15 cellular contexts compared by ENCODE assay signal in the genomic region with DNA sequence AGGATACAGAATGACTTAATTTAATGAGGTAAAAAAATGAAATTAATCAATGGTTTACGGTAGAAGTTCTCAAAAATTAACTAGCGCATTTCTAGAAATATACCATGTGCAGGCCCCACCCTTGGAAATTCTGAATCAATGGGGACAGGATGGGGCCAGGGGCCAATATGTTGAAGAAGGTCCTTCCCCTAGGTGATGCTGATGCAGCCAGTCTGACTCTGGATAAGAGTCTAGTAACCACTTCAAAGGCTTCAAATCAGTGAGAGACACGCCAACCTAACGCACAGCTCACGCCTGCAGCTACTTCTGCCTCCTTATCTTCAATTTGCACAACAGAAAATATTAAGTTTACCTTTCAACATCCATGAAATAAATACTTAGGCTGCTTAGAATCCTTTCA. TPM values are rescaled to one million over a fixed set of nuclear protein-coding genes. Genes with fewer than 3 reads are reported as not detected.
A peak's percentile ranks its signal among the peaks of the same experiment; 100 is the strongest.
DNase-seq lines count a peak whose midpoint lies in the region; ATAC-seq and TF ChIP-seq lines count a peak whose summit lies in the region.
"Had no signal": no experiment of that assay in that cellular context is flagged by ENCODE, and none has a peak within 500 bp of the region (broad histone marks: within the 10 kb centered on the region; RNA-seq: fewer than 3 reads in every experiment).

No MANE protein-coding gene starts in this region.

- H3K4me3 Mint-ChIP-seq in natural killer cell treated with Interleukin-12 subunit alpha and Interleukin-12 subunit beta and Interleukin-15 and Interleukin-18, amount 100 ng/mL, for 72 hours, result no peak overlapping the region
- H3K4me3 Mint-ChIP-seq in natural killer cell, result no peak overlapping the region
- H3K4me3 Mint-ChIP-seq in activated T-helper 17 cell treated with anti-CD3 and anti-CD28 coated beads, Interleukin-2, amount 50 U/mL, for 72 hours, result peak overlapping the region; percentile 52
- peak overlapping the region; percentile 47 for H3K4me3 Mint-ChIP-seq in stimulated activated naive CD8-positive, alpha-beta T cell treated with anti-CD3 and anti-CD28 coated beads, Interleukin-15, Interleukin-2, amounts not matched to agents 100 ng/mL and 50 ng/mL, for 24 hours

- no peak overlapping the region for H3K14ac ChIP-seq in neuronal stem cell (ENCODE audit: low read length)

- DNase-seq in natural killer cell treated with Interleukin-12 subunit alpha and Interleukin-12 subunit beta and Interleukin-15 and Interleukin-18, amount 100 ng/mL, for 72 hours (ENCODE audit: low spot score), result no peak
- DNase-seq in natural killer cell (no peak), neuronal stem cell (ENCODE audit: low spot score) (no peak), SJCRH30 (no peak), hippocampal formation (lab: John Stamatoyannopoulos, UW) (no peak), NCI-H1694 (lab: John Stamatoyannopoulos, UW) (no peak)
- DNase-seq: adrenal gland, COR-L47, GM23248, heart left ventricle, NCI-H1694 treated with DMSO at 0.1 percent for 48 hours had no signal

- no peak overlapping the region for H3K4ac ChIP-seq in neuronal stem cell (ENCODE audit: low read length)

- peaks cover 4% of the 10 kb centered on the region for H3K9me3 Mint-ChIP-seq in natural killer cell treated with Interleukin-12 subunit alpha and Interleukin-12 subunit beta and Interleukin-15 and Interleukin-18, amount 100 ng/mL, for 72 hours
- H3K9me3 Mint-ChIP-seq in natural killer cell, result no peaks in the 10 kb centered on the region
- no peaks in the 10 kb centered on the region for H3K9me3 Mint-ChIP-seq in activated T-helper 17 cell treated with anti-CD3 and anti-CD28 coated beads, Interleukin-2, amount 50 U/mL, for 72 hours
- H3K9me3 Mint-ChIP-seq in stimulated activated naive CD8-positive, alpha-beta T cell treated with anti-CD3 and anti-CD28 coated beads, Interleukin-15, Interleukin-2, amounts not matched to agents 100 ng/mL and 50 ng/mL, for 24 hours, result peaks cover 13% of the 10 kb centered on the region

- no peak overlapping the region for H2BK12ac ChIP-seq in neuronal stem cell (ENCODE audit: low read length)

- H2BK5ac ChIP-seq in neuronal stem cell (ENCODE audit: low read length), result no peak overlapping the region

- H3K18ac ChIP-seq in neuronal stem cell (ENCODE audit: low read length), result no peak overlapping the region

- H3K27me3 Mint-ChIP-seq in natural killer cell treated with Interleukin-12 subunit alpha and Interleukin-12 subunit beta and Interleukin-15 and Interleukin-18, amount 100 ng/mL, for 72 hours, result no peaks in the 10 kb centered on the region
- H3K27me3 Mint-ChIP-seq in natural killer cell (ENCODE audit: low read depth in 2 of 2), result no peaks in the 10 kb centered on the region
- no peaks in the 10 kb centered on the region for H3K27me3 Mint-ChIP-seq in activated T-helper 17 cell treated with anti-CD3 and anti-CD28 coated beads, Interleukin-2, amount 50 U/mL, for 72 hours
- H3K27me3 Mint-ChIP-seq in stimulated activated naive CD8-positive, alpha-beta T cell treated with anti-CD3 and anti-CD28 coated beads, Interleukin-15, Interleukin-2, amounts not matched to agents 100 ng/mL and 50 ng/mL, for 24 hours, result no peaks in the 10 kb centered on the region
- H3K27me3 Mint-ChIP-seq: progenitor cell of endocrine pancreas had no signal

- no peak overlapping the region for H3K27ac ChIP-seq in neuronal stem cell (replicated peaks; ENCODE audit: low read length)
- H3K27ac ChIP-seq in SJCRH30, result no peak overlapping the region

- peaks cover 18 to 21% of the 10 kb centered on the region in 2 donors for H3K4me1 Mint-ChIP-seq in natural killer cell treated with Interleukin-12 subunit alpha and Interleukin-12 subunit beta and Interleukin-15 and Interleukin-18, amount 100 ng/mL, for 72 hours (ENCODE audit: low read depth in 2 of 2)
- H3K4me1 Mint-ChIP-seq in natural killer cell, result peaks cover 4 to 6% of the 10 kb centered on the region in 2 donors
- H3K4me1 Mint-ChIP-seq in activated T-helper 17 cell treated with anti-CD3 and anti-CD28 coated beads, Interleukin-2, amount 50 U/mL, for 72 hours, result peaks cover 43% of the 10 kb centered on the region
- peaks cover 63% of the 10 kb centered on the region for H3K4me1 Mint-ChIP-seq in stimulated activated naive CD8-positive, alpha-beta T cell treated with anti-CD3 and anti-CD28 coated beads, Interleukin-15, Interleukin-2, amounts not matched to agents 100 ng/mL and 50 ng/mL, for 24 hours (ENCODE audit: low read depth)

- peaks cover 0 to 9% of the 10 kb centered on the region in 2 donors for H3K9me3 ChIP-seq in neuronal stem cell (replicated peaks in 1 of 2; ENCODE audit: control insufficient read depth in 2 of 2, insufficient read depth in 1 of 2, low read depth in 1 of 2, low read length in 2 of 2)
- no peaks in the 10 kb centered on the region for H3K9me3 ChIP-seq in SJCRH30 (replicated peaks)
- H3K9me3 ChIP-seq: heart left ventricle had no signal

- peaks cover 31% of the 10 kb centered on the region for H3K36me3 Mint-ChIP-seq in natural killer cell treated with Interleukin-12 subunit alpha and Interleukin-12 subunit beta and Interleukin-15 and Interleukin-18, amount 100 ng/mL, for 72 hours
- peaks cover 44% of the 10 kb centered on the region for H3K36me3 Mint-ChIP-seq in natural killer cell
- peaks cover 95% of the 10 kb centered on the region for H3K36me3 Mint-ChIP-seq in activated T-helper 17 cell treated with anti-CD3 and anti-CD28 coated beads, Interleukin-2, amount 50 U/mL, for 72 hours (ENCODE audit: low read depth)
- peaks cover 77% of the 10 kb centered on the region for H3K36me3 Mint-ChIP-seq in stimulated activated naive CD8-positive, alpha-beta T cell treated with anti-CD3 and anti-CD28 coated beads, Interleukin-15, Interleukin-2, amounts not matched to agents 100 ng/mL and 50 ng/mL, for 24 hours (ENCODE audit: low read depth)

- ATAC-seq in natural killer cell treated with Interleukin-12 subunit alpha and Interleukin-12 subunit beta and Interleukin-15 and Interleukin-18, amount 100 ng/mL, for 72 hours, result no peak
- ATAC-seq in natural killer cell, result no peak
- peak; percentile 88 for ATAC-seq in activated T-helper 17 cell treated with anti-CD3 and anti-CD28 coated beads, Interleukin-2, amount 50 U/mL, for 72 hours (replicated peaks)
- ATAC-seq: heart left ventricle, Right ventricle myocardium inferior had no signal

- no peak for TF ChIP-seq CTCF in natural killer cell (IDR thresholded peaks at IDR 0.05)

- H3K27ac Mint-ChIP-seq in natural killer cell treated with Interleukin-12 subunit alpha and Interleukin-12 subunit beta and Interleukin-15 and Interleukin-18, amount 100 ng/mL, for 72 hours, result peak overlapping the region; percentile 3 to 54
- peak overlapping the region in 1 of 2 donors; percentile 11 for H3K27ac Mint-ChIP-seq in natural killer cell
- peak overlapping the region; percentile 79 for H3K27ac Mint-ChIP-seq in activated T-helper 17 cell treated with anti-CD3 and anti-CD28 coated beads, Interleukin-2, amount 50 U/mL, for 72 hours
- peak overlapping the region; percentile 81 for H3K27ac Mint-ChIP-seq in stimulated activated naive CD8-positive, alpha-beta T cell treated with anti-CD3 and anti-CD28 coated beads, Interleukin-15, Interleukin-2, amounts not matched to agents 100 ng/mL and 50 ng/mL, for 24 hours
- H3K27ac Mint-ChIP-seq: progenitor cell of endocrine pancreas had no signal

- peaks cover 14 to 93% of the 10 kb centered on the region in 2 donors for H3K36me3 ChIP-seq in neuronal stem cell (replicated peaks in 1 of 2; ENCODE audit: control insufficient read depth in 2 of 2, insufficient read depth in 2 of 2, low read length in 2 of 2)
- H3K36me3 ChIP-seq in SJCRH30, result peaks cover 81% of the 10 kb centered on the region

- H2AK5ac ChIP-seq in neuronal stem cell (ENCODE audit: low read depth, low read length), result no peak overlapping the region

- H4K8ac ChIP-seq in neuronal stem cell (ENCODE audit: low read depth, low read length), result no peak overlapping the region

- peak overlapping the region; percentile 72 for H3K9ac ChIP-seq in neuronal stem cell (ENCODE audit: low read depth, low read length, poor library complexity)
- H3K9ac ChIP-seq: GM23248 had no signal

- intact Hi-C loops in natural killer cell (cut with micrococcal nuclease), result no loop called here

- H2BK15ac ChIP-seq in neuronal stem cell (ENCODE audit: low read length), result no peak overlapping the region

- H3K23ac ChIP-seq in neuronal stem cell (ENCODE audit: low read depth, low read length, poor library complexity), result no peak overlapping the region

- no CpG with 5 or more reads among the region's 5 CpGs for WGBS in neuronal stem cell (ENCODE audit: extremely low coverage in 2 of 2, insufficient read length in 2 of 2, insufficient replicate concordance in 1 of 2), 2 donors

- H3K4me3 ChIP-seq in neuronal stem cell (ENCODE audit: low read length in 2 of 2) (no peak overlapping the region), SJCRH30 (no peak overlapping the region)
- H3K4me3 ChIP-seq: adrenal gland, GM23248, heart left ventricle had no signal

- no peak overlapping the region for H3K4me2 ChIP-seq in neuronal stem cell (ENCODE audit: insufficient read depth, low read length, poor library complexity, severe bottlenecking)

- no peak overlapping the region for H2AFZ ChIP-seq in neuronal stem cell (ENCODE audit: low read length)
- H2AFZ ChIP-seq: GM23248 had no signal

- H3K4me1 ChIP-seq in neuronal stem cell (ENCODE audit: control insufficient read depth in 2 of 2, insufficient read depth in 1 of 2, low read depth in 1 of 2, low read length in 2 of 2) (no peaks in the 10 kb centered on the region), SJCRH30 (no peaks in the 10 kb centered on the region)

- no peaks in the 10 kb centered on the region for H3K79me1 ChIP-seq in neuronal stem cell (ENCODE audit: low read depth, low read length)

- H3K27me3 ChIP-seq in neuronal stem cell (ENCODE audit: control insufficient read depth in 3 of 3, insufficient read depth in 3 of 3, low read depth in 1 of 3, low read length in 3 of 3) (no peaks in the 10 kb centered on the region), SJCRH30 (no peaks in the 10 kb centered on the region)
- H3K27me3 ChIP-seq: adrenal gland, heart left ventricle had no signal

- no peak overlapping the region for H2BK120ac ChIP-seq in neuronal stem cell (ENCODE audit: low read depth, low read length)

- H4K91ac ChIP-seq in neuronal stem cell (ENCODE audit: low read depth, low read length, poor library complexity), result no peak overlapping the region

RNA-seq across cellular contexts. Expression of gene GIT2, which starts 14.9 kb away (rescaled TPM):
- 10 to 100 TPM; 87.5 to 94.2 TPM for total RNA-seq in natural killer cell treated with Interleukin-12 subunit alpha and Interleukin-12 subunit beta and Interleukin-15 and Interleukin-18, amount 100 ng/mL, for 72 hours
- total RNA-seq in natural killer cell, result 100 to 1,000 TPM in 2 of 3 donors, 10 to 100 TPM in 1; 98.8 to 118 (median 117) TPM
- 10 to 100 TPM; 70.8 to 75.2 TPM for total RNA-seq in activated T-helper 17 cell treated with anti-CD3 and anti-CD28 coated beads, Interleukin-2, amount 50 U/mL, for 72 hours
- 13.3 TPM for polyA plus RNA-seq in neuronal stem cell (2013, experiment 1 of 2)
- polyA plus RNA-seq in neuronal stem cell (2013, experiment 2 of 2), result 13.8 TPM
- total RNA-seq in SJCRH30 (2014; rRNA removed; shearing (Covaris generic)), result 31.4 and 38.0 TPM in 2 replicates

RNA-seq across cellular contexts. Expression of gene ANKRD13A, which starts 17.9 kb away (rescaled TPM):
- total RNA-seq in natural killer cell treated with Interleukin-12 subunit alpha and Interleukin-12 subunit beta and Interleukin-15 and Interleukin-18, amount 100 ng/mL, for 72 hours, result 10 to 100 TPM; 65.0 to 81.8 TPM
- 10 to 100 TPM; 74.9 to 93.6 (median 90.7) TPM for total RNA-seq in natural killer cell
- total RNA-seq in activated T-helper 17 cell treated with anti-CD3 and anti-CD28 coated beads, Interleukin-2, amount 50 U/mL, for 72 hours, result 10 to 100 TPM; 61.4 to 68.5 TPM
- polyA plus RNA-seq in neuronal stem cell (2013, experiment 1 of 2), result 12.9 TPM
- 13.6 TPM for polyA plus RNA-seq in neuronal stem cell (2013, experiment 2 of 2)
- 32.7 and 37.4 TPM in 2 replicates for total RNA-seq in SJCRH30 (2014; rRNA removed; shearing (Covaris generic))

Comparison
In these comparisons a context has a peak if more than half of its experiments do, and no peak if none do; other contexts are left out.
1. H3K4me3 Mint-ChIP-seq: peak in activated T-helper 17 cell treated with anti-CD3 and anti-CD28 coated beads, Interleukin-2, amount 50 U/mL, for 72 hours (single experiment) and stimulated activated naive CD8-positive, alpha-beta T cell treated with anti-CD3 and anti-CD28 coated beads, Interleukin-15, Interleukin-2, amounts not matched to agents 100 ng/mL and 50 ng/mL, for 24 hours (single experiment); none in natural killer cell treated with Interleukin-12 subunit alpha and Interleukin-12 subunit beta and Interleukin-15 and Interleukin-18, amount 100 ng/mL, for 72 hours (single experiment) and natural killer cell (single experiment).